28 cellular contexts compared by ENCODE assay signal in the genomic region with DNA sequence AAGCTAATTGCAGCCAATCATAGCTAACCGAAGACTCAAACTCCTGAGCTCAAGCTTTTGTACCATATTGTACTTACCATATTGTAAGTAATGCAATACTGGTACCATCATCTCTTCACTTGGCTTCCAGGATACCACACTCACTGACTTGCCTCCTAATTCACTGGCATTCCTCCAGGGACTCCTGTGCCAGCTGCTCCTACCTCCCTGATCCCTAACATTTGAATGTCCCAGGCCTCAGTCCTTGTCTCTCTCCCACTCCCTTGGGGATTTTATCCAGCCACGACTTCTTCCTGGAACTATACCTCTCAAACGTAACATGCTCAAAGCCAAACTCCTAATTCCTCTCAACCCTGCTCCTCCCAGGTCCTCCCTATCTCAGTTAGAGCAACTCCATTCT. TPM values are rescaled to one million over a fixed set of nuclear protein-coding genes. Genes with fewer than 3 reads are reported as not detected.
DNase-seq lines count a peak whose midpoint lies in the region; ATAC-seq, FAIRE-seq and TF ChIP-seq lines count a peak whose summit lies in the region.
"Had no signal": no experiment of that assay in that cellular context is flagged by ENCODE, and none has a peak within 500 bp of the region (broad histone marks: within the 10 kb centered on the region; RNA-seq: fewer than 3 reads in every experiment).

No MANE protein-coding gene starts in this region.

- H3K9me3 Mint-ChIP-seq in activated T-cell treated with anti-CD3 and anti-CD28 coated beads, Interleukin-2, amount 50 U/mL, for 24 hours: no peaks in the 10 kb centered on the region
- H3K9me3 Mint-ChIP-seq in naive thymus-derived CD8-positive, alpha-beta T cell: no peaks in the 10 kb centered on the region
- no peaks in the 10 kb centered on the region for H3K9me3 Mint-ChIP-seq in chondrocyte (ENCODE audit: low read depth)
- H3K9me3 Mint-ChIP-seq: activated B cell treated with CpG ODN at 0.5 μM for 24 hours; activated CD4-positive, alpha-beta memory T cell treated with anti-CD3 and anti-CD28 coated beads for 36 hours; immature natural killer cell; neural progenitor cell had no signal

- H3K27ac ChIP-seq in GM12878 (ENCODE audit: control insufficient read depth, insufficient read depth): no peak overlapping the region
- H3K27ac ChIP-seq: foreskin keratinocyte, neural progenitor cell, psoas muscle, testis, uterus had no signal

- CTCF ChIA-PET in GM12878 (lab: Yijun Ruan, JAX): interaction anchor here (1.2 to 1.6 kb wide), 3 partner anchors 21 to 133 kb away, joined by 3 to 7 read pairs (median 4); partner anchors contain the start of gene USP48

- no peaks in the 10 kb centered on the region for H3K4me1 Mint-ChIP-seq in activated T-cell treated with anti-CD3 and anti-CD28 coated beads, Interleukin-2, amount 50 U/mL, for 24 hours (ENCODE audit: low read depth)
- peaks cover 0 to 5% (median 2%) of the 10 kb centered on the region in 4 donors for H3K4me1 Mint-ChIP-seq in naive thymus-derived CD8-positive, alpha-beta T cell
- H3K4me1 Mint-ChIP-seq in chondrocyte (ENCODE audit: low read depth): peaks cover 4% of the 10 kb centered on the region
- H3K4me1 Mint-ChIP-seq: activated B cell treated with CpG ODN at 0.5 μM for 24 hours, neural progenitor cell had no signal

- DNase-seq in activated T-cell treated with anti-CD3 and anti-CD28 coated beads, Interleukin-2, amount 50 U/mL, for 24 hours: no peak
- DNase-seq in activated T-cell treated with anti-CD3 and anti-CD28 coated beads for 4 hours (no peak), NCI-H1694 treated with DMSO at 0.1 percent for 48 hours (lab: John Stamatoyannopoulos, UW) (peak; percentile 62), GM12878 (ENCODE audit: low read depth, low spot score) (no peak), DMS114 treated with DMSO at 0.1 percent for 48 hours (lab: John Stamatoyannopoulos, UW; ENCODE audit: unreplicated experiment) (no peak), chondrocyte (ENCODE audit: low spot score) (no peak)
- DNase-seq in naive thymus-derived CD8-positive, alpha-beta T cell: no peak
- DNase-seq: activated B cell treated with CpG ODN at 0.5 μM for 24 hours; activated CD4-positive, alpha-beta memory T cell treated with anti-CD3 and anti-CD28 coated beads for 36 hours; activated gamma-delta T cell treated with Interleukin-2 at 50 U/mL for 16 hours; anterior cingulate cortex; central memory CD4-positive, alpha-beta T cell; foreskin keratinocyte; immature natural killer cell; KG1; mucosa of descending colon; NCI-H187 treated with DMSO at 0.1 percent for 48 hours; NCI-H526; psoas muscle; stimulated activated CD4-positive, alpha-beta T cell treated with anti-CD3 and anti-CD28 coated beads, Interleukin-2, amount 100 ng/mL, for 24 hours; stimulated activated naive CD4-positive, alpha-beta T cell; T1000; testis; uterus had no signal

- FAIRE-seq in GM12878 (lab: Jason Lieb, UNC): no peak
- FAIRE-seq: D721Med had no signal

- 65% methylated on average over 3 of the region's 3 CpGs for WGBS in GM12878 (ENCODE audit: insufficient coverage, insufficient replicate concordance, low lambda C conversion rate, missing lambda C conversion rate)

- intact Hi-C loops in GM12878 (cut with micrococcal nuclease; ENCODE audit: unreplicated experiment): no loop called here

- H2AFZ ChIP-seq in GM12878 (ENCODE audit: control insufficient read depth, low read depth, low read length): no peak overlapping the region
- H2AFZ ChIP-seq: neural progenitor cell had no signal

- no peak overlapping the region for H3K4me3 Mint-ChIP-seq in activated T-cell treated with anti-CD3 and anti-CD28 coated beads, Interleukin-2, amount 50 U/mL, for 24 hours
- H3K4me3 Mint-ChIP-seq in naive thymus-derived CD8-positive, alpha-beta T cell: no peak overlapping the region
- H3K4me3 Mint-ChIP-seq in chondrocyte (ENCODE audit: unreplicated experiment): no peak overlapping the region
- H3K4me3 Mint-ChIP-seq: activated B cell treated with CpG ODN at 0.5 μM for 24 hours; activated CD4-positive, alpha-beta memory T cell treated with anti-CD3 and anti-CD28 coated beads for 36 hours; immature natural killer cell; neural progenitor cell had no signal

- peaks cover 15% of the 10 kb centered on the region for H3K79me2 ChIP-seq in GM12878 (ENCODE audit: control insufficient read depth, insufficient read depth, low read length)

- RAD21 ChIA-PET in GM12878 (lab: Charles Lee; ENCODE audit: unreplicated experiment): no interaction called here

- SMC1A ChIA-PET in GM12878 (lab: Charles Lee; ENCODE audit: uncharacterized antibody, unreplicated experiment): interaction anchor here (1.0 to 1.5 kb wide), 7 partner anchors 12 to 35 kb away, joined by 3 to 4 read pairs (median 3); no protein-coding TSS in a partner anchor

- H3K9ac ChIP-seq in GM12878 (ENCODE audit: control insufficient read depth, insufficient read depth, low read length): no peak overlapping the region
- H3K9ac ChIP-seq: neural progenitor cell had no signal

- no peaks in the 10 kb centered on the region for H3K27me3 Mint-ChIP-seq in activated T-cell treated with anti-CD3 and anti-CD28 coated beads, Interleukin-2, amount 50 U/mL, for 24 hours
- H3K27me3 Mint-ChIP-seq in naive thymus-derived CD8-positive, alpha-beta T cell: no peaks in the 10 kb centered on the region
- no peaks in the 10 kb centered on the region for H3K27me3 Mint-ChIP-seq in chondrocyte (ENCODE audit: low read depth)
- H3K27me3 Mint-ChIP-seq: activated B cell treated with CpG ODN at 0.5 μM for 24 hours; activated CD4-positive, alpha-beta memory T cell treated with anti-CD3 and anti-CD28 coated beads for 36 hours had no signal

- TF ChIP-seq RAD21 in GM12878 (IDR thresholded peaks at IDR 0.05; ENCODE audit: insufficient read depth, low read depth, low read length): no peak

- no peaks in the 10 kb centered on the region for H3K4me1 ChIP-seq in GM12878 (ENCODE audit: control insufficient read depth, insufficient read depth, low read length)
- H3K4me1 ChIP-seq: foreskin keratinocyte, neural progenitor cell, testis, uterus had no signal

- H3K36me3 Mint-ChIP-seq in activated T-cell treated with anti-CD3 and anti-CD28 coated beads, Interleukin-2, amount 50 U/mL, for 24 hours (ENCODE audit: low read depth): peaks cover 86% of the 10 kb centered on the region
- H3K36me3 Mint-ChIP-seq in naive thymus-derived CD8-positive, alpha-beta T cell: peaks cover 0 to 78% (median 9%) of the 10 kb centered on the region in 3 donors
- peaks cover 20% of the 10 kb centered on the region for H3K36me3 Mint-ChIP-seq in chondrocyte (ENCODE audit: low read depth)

- H3K27ac Mint-ChIP-seq in activated T-cell treated with anti-CD3 and anti-CD28 coated beads, Interleukin-2, amount 50 U/mL, for 24 hours: peak overlapping the region; percentile 67
- peak overlapping the region in 6 of 10 donors; percentile 1 to 47 (median 28) for H3K27ac Mint-ChIP-seq in naive thymus-derived CD8-positive, alpha-beta T cell
- no peak overlapping the region for H3K27ac Mint-ChIP-seq in chondrocyte (ENCODE audit: unreplicated experiment)
- H3K27ac Mint-ChIP-seq: activated B cell treated with CpG ODN at 0.5 μM for 24 hours; activated CD4-positive, alpha-beta memory T cell treated with anti-CD3 and anti-CD28 coated beads for 36 hours; neural progenitor cell had no signal

- TF ChIP-seq EP300 in GM12878 (IDR thresholded peaks at IDR 0.05; ENCODE audit: borderline replicate concordance in 1 of 2, control insufficient read depth in 1 of 2, low read depth in 2 of 2, low read length in 2 of 2): no peak

- no peaks in the 10 kb centered on the region for H3K27me3 ChIP-seq in GM12878 (replicated peaks in 1 of 2; ENCODE audit: control insufficient read depth in 2 of 2, insufficient read depth in 2 of 2, low read length in 1 of 2)
- H3K27me3 ChIP-seq: foreskin keratinocyte, neural progenitor cell, testis, uterus had no signal

- in situ Hi-C loops in GM12878 (cut with MboI): no loop called here

- no peaks in the 10 kb centered on the region for H3K9me3 ChIP-seq in GM12878 (replicated peaks; ENCODE audit: control insufficient read depth, insufficient read depth, low read length)
- H3K9me3 ChIP-seq: HAP-1, mucosa of descending colon, psoas muscle, testis, uterus had no signal

- TF ChIP-seq POLR2A in GM12878 (IDR thresholded peaks at IDR 0.05; ENCODE audit: low read depth, low read length): no peak

- TF ChIP-seq CTCF in GM12878 (IDR thresholded peaks at IDR 0.05 in 2 of 3, conservative IDR thresholded peaks at IDR 0.05 in 1 of 3; ENCODE audit: control insufficient read depth in 2 of 3, extremely low read depth in 1 of 3, insufficient read depth in 1 of 3, low read depth in 3 of 3, low read length in 3 of 3): no peak
- TF ChIP-seq CTCF in chondrocyte (IDR thresholded peaks at IDR 0.05): no peak

- POLR2A ChIA-PET in GM12878 (lab: Charles Lee): interaction anchor here (1.7 kb wide), 1 partner anchor 33 kb away, joined by 5 read pairs; no protein-coding TSS in a partner anchor
- POLR2A ChIA-PET in naive thymus-derived CD8-positive, alpha-beta T cell (lab: Charles Lee): interaction anchor here (0.6 kb wide), 1 partner anchor 10 kb away, joined by 8 read pairs; no protein-coding TSS in a partner anchor

- peaks cover 7 to 26% of the 10 kb centered on the region in 2 experiments; a peak in 3 of 4 replicates for H3K36me3 ChIP-seq in GM12878 (ENCODE audit: control insufficient read depth in 2 of 2, insufficient read depth in 2 of 2, low read length in 1 of 2)
- H3K36me3 ChIP-seq: uterus had no signal

- H4K20me1 ChIP-seq in GM12878 (ENCODE audit: control insufficient read depth, insufficient read depth): no peaks in the 10 kb centered on the region

- ATAC-seq in GM12878 (no peak), HG02642 (IDR thresholded peaks at IDR 0.05; ENCODE audit: poor library complexity, unreplicated experiment) (no peak)
- no peak for ATAC-seq in naive thymus-derived CD8-positive, alpha-beta T cell
- ATAC-seq: foreskin keratinocyte, mucosa of descending colon, psoas muscle had no signal

- H3K4me2 ChIP-seq in GM12878 (ENCODE audit: control insufficient read depth, insufficient read depth): no peak overlapping the region
- H3K4me2 ChIP-seq: neural progenitor cell had no signal

- no TSS peak for BruUV-seq in GM12878 (replicated peaks; lab: Mats Ljungman, UMichigan)

- no peak overlapping the region for H3K4me3 ChIP-seq in GM12878
- H3K4me3 ChIP-seq: HAP-1, mucosa of descending colon, neural progenitor cell, psoas muscle, testis, uterus had no signal

RNA-seq across cellular contexts. Expression of gene USP48, which starts 33.8 kb away (rescaled TPM):
- total RNA-seq in GM12878 (2013; cell fraction: nucleolus; rRNA removed): 676 and 708 TPM in 2 replicates
- total RNA-seq in GM12878 (2014; rRNA removed) (59.0 and 70.8 TPM in 2 replicates), GM12878 (2014; rRNA removed; fragmentation: Illumina TruSeq; extraction: Trizol) (69.9 and 80.4 TPM in 2 replicates), GM12878 (2021) (96.6 and 99.3 TPM in 2 replicates), chondrocyte (54.5 to 58.3 TPM (median 56.1 TPM) in 3 replicates)
- polyA plus RNA-seq in GM12878 (2011; ENCODE audit: low read depth): 58.8 TPM
- polyA plus RNA-seq in GM12878 (2011; rRNA removed) (104 and 161 TPM in 2 replicates), GM12878 (2014; fragmentation: Illumina TruSeq; extraction: Trizol) (81.1 and 116 TPM in 2 replicates), GM12878 (2014; fragmentation: Nextera tagmentation; extraction: Ambion mirVana) (10 to 100 TPM; 21.2 to 39.0 TPM), GM12878 (2014; rRNA removed) (53.9 and 68.2 TPM in 2 replicates), GM12878 (2016; fragmentation: Nextera tagmentation; extraction: Ambion mirVana) (100 to 1,000 TPM in 1 of 2 experiments, 10 to 100 TPM in 1; 95.2 to 115 TPM)
- polyA plus RNA-seq in GM12878 (2011; cell fraction: cytosol; rRNA removed): 28.8 and 36.5 TPM in 2 replicates
- 106 and 121 TPM in 2 replicates for polyA plus RNA-seq in GM12878 (2011; cell fraction: nucleus; rRNA removed)
- polyA plus RNA-seq in GM12878 (2012): 83.2 and 96.2 TPM in 2 replicates
- 75.9 and 98.8 TPM in 2 replicates for polyA minus RNA-seq in GM12878 (2011; rRNA and poly(A)+ RNA removed)
- 30.8 and 37.0 TPM in 2 replicates for polyA minus RNA-seq in GM12878 (2011; cell fraction: cytosol; rRNA and poly(A)+ RNA removed)
- 81.0 and 94.2 TPM in 2 replicates for polyA minus RNA-seq in GM12878 (2011; cell fraction: nucleus; rRNA and poly(A)+ RNA removed)
- total RNA-seq in naive thymus-derived CD8-positive, alpha-beta T cell: 10 to 100 TPM; 94.5 to 95.5 TPM
- 10 to 100 TPM; 25.8 to 30.0 (median 28.4) TPM for polyA plus RNA-seq in naive thymus-derived CD8-positive, alpha-beta T cell
